In genomic region chr9:2281031-2281802, GRCh38 we compare ENCODE assay signal across 18 cellular contexts.
DNase-seq lines count a peak whose midpoint lies in the region; ATAC-seq and TF ChIP-seq lines count a peak whose summit lies in the region.
"Had no signal": no experiment of that assay in that cellular context is flagged by ENCODE, and none has a peak within 500 bp of the region (broad histone marks: within the 10 kb centered on the region; RNA-seq: fewer than 3 reads in every experiment).

No MANE protein-coding gene starts in this region.

- POLR2A ChIA-PET in PC-3 (lab: Charles Lee; ENCODE audit: unreplicated experiment) = no interaction called here

- no peak overlapping the region for H2AFZ ChIP-seq in PC-3 (ENCODE audit: low read length)

- H3F3A ChIP-seq in PC-3 (ENCODE audit: low read length, unreplicated experiment) = no peaks in the 10 kb centered on the region

- peaks cover 30% of the 10 kb centered on the region for H3K4me1 ChIP-seq in ES-I3 (ENCODE audit: insufficient read depth, low read length)
- no peaks in the 10 kb centered on the region for H3K4me1 ChIP-seq in PC-3 (ENCODE audit: insufficient read depth, low read length)
- H3K4me1 ChIP-seq in right lobe of liver = no peaks in the 10 kb centered on the region
- H3K4me1 ChIP-seq: prostate gland, SJSA1, thyroid gland had no signal

- BruUV-seq in PC-3 (replicated peaks; lab: Mats Ljungman, UMichigan) = no TSS peak

- H3K36me3 ChIP-seq in ES-I3 (ENCODE audit: insufficient read depth, low read length) (peaks cover 16% of the 10 kb centered on the region; the same call in 1 of the 2 replicates), PC-3 (ENCODE audit: low read depth, low read length) (no peaks in the 10 kb centered on the region), right lobe of liver (no peaks in the 10 kb centered on the region)
- H3K36me3 ChIP-seq: prostate gland, SJSA1, thyroid gland had no signal

- WGBS in right lobe of liver (ENCODE audit: insufficient coverage, low coverage, low lambda C conversion rate, missing lambda C conversion rate) = 71% methylated on average over 12 of the region's 13 CpGs

- H3K4me3 ChIP-seq in PC-3 (ENCODE audit: low read length) (no peak overlapping the region), right lobe of liver (no peak overlapping the region)
- H3K4me3 ChIP-seq: prostate gland, SJSA1, thyroid gland had no signal

- no peak for TF ChIP-seq POLR2A in right lobe of liver (IDR thresholded peaks at IDR 0.05)

- no peaks in the 10 kb centered on the region for H3K9me2 ChIP-seq in PC-3 (replicated peaks; ENCODE audit: low read length)

- no peaks in the 10 kb centered on the region for H3K27me3 ChIP-seq in PC-3 (ENCODE audit: low read length)
- no peaks in the 10 kb centered on the region for H3K27me3 ChIP-seq in right lobe of liver
- H3K27me3 ChIP-seq: SJSA1, thyroid gland had no signal

- CTCF ChIA-PET in PC-3 (lab: Charles Lee) = no interaction called here

- DNase-seq in PC-3 (peak; percentile 19), glomerular visceral epithelial cell (ENCODE audit: extremely low spot score) (peak; percentile 62), non-pigmented ciliary epithelial cell (ENCODE audit: low read depth) (peak; percentile 24), GOT3 (lab: John Stamatoyannopoulos, UW) (no peak), right lobe of liver (no peak)
- DNase-seq: activated CD4-positive, alpha-beta memory T cell treated with anti-CD3 and anti-CD28 coated beads, Interleukin-2, amount 10 ng/mL, durations not matched to agents 7 days and 5 days; amygdala; GF-D8; kidney; NCI-H2171; NK-92 treated with Interleukin-12 subunit alpha and Interleukin-12 subunit beta, amount 100 ng/mL, for 24 hours; thyroid gland had no signal

- ATAC-seq in PC-3 (no peak), GM19397 (IDR thresholded peaks at IDR 0.05; ENCODE audit: unreplicated experiment) (no peak), right lobe of liver (no peak), GM19467 (IDR thresholded peaks at IDR 0.05; ENCODE audit: unreplicated experiment) (no peak)

- H3K9ac ChIP-seq in ES-I3 (ENCODE audit: low read depth, low read length) = peak overlapping the region; percentile 25
- no peak overlapping the region for H3K9ac ChIP-seq in PC-3 (ENCODE audit: low read length)

- TF ChIP-seq CTCF in PC-3 (conservative IDR thresholded peaks at IDR 0.05; ENCODE audit: low read depth, low read length) = no peak
- no peak for TF ChIP-seq CTCF in right lobe of liver (IDR thresholded peaks at IDR 0.05)

- H3K27ac ChIP-seq in PC-3 (ENCODE audit: low read length) (no peak overlapping the region), right lobe of liver (no peak overlapping the region)
- H3K27ac ChIP-seq: C4-2B, prostate gland, SJSA1, thyroid gland had no signal

- H3K79me2 ChIP-seq in PC-3 (ENCODE audit: low read length) = no peaks in the 10 kb centered on the region

- intact Hi-C loops in PC-3 (cut with micrococcal nuclease) = no loop called here
- intact Hi-C loops in right lobe of liver (cut with DNase I) = no loop called here

- no peaks in the 10 kb centered on the region for H3K9me3 ChIP-seq in ES-I3 (ENCODE audit: control insufficient read depth, insufficient read depth, low read length)
- H3K9me3 ChIP-seq in PC-3 (ENCODE audit: low read length) = no peaks in the 10 kb centered on the region
- H3K9me3 ChIP-seq in right lobe of liver = no peaks in the 10 kb centered on the region
- H3K9me3 ChIP-seq: prostate gland, SJSA1, thyroid gland had no signal

- H3K4me2 ChIP-seq in PC-3 (ENCODE audit: low read length) = no peak overlapping the region

- H4K20me1 ChIP-seq in PC-3 (ENCODE audit: low read length) = no peaks in the 10 kb centered on the region

Comparison
In these comparisons a context has a peak if more than half of its experiments do, and no peak if none do; other contexts are left out.
1. DNase-seq: peak in PC-3 (single experiment), glomerular visceral epithelial cell (single experiment) and non-pigmented ciliary epithelial cell (single experiment); none in GOT3 (single experiment) and right lobe of liver (0 of 3).